Comparison of ENCODE assay signal across 1 cellular context in genomic region chr7:326845-327304, GRCh38.
TF ChIP-seq lines count a peak whose summit lies in the region.

No MANE protein-coding gene starts in this region.

TF ChIP-seq in GM23338, 12 proteins besides CTCF, POLR2A, EP300 and RAD21 (continued from another document):
- no peak for TF ChIP-seq ZNF462 (CRISPR knock-in tag; IDR thresholded peaks at IDR 0.05)
- no peak for TF ChIP-seq CREB1 (CRISPR knock-in tag; IDR thresholded peaks at IDR 0.05; ENCODE audit: low read depth)
- TF ChIP-seq EZH2 (IDR thresholded peaks at IDR 0.05; ENCODE audit: low read depth, unreplicated experiment): no peak
- TF ChIP-seq ETS1 (IDR thresholded peaks at IDR 0.05): no peak
- no peak for TF ChIP-seq NANOG (IDR thresholded peaks at IDR 0.05; ENCODE audit: borderline replicate concordance)
- TF ChIP-seq, protein P1, sequence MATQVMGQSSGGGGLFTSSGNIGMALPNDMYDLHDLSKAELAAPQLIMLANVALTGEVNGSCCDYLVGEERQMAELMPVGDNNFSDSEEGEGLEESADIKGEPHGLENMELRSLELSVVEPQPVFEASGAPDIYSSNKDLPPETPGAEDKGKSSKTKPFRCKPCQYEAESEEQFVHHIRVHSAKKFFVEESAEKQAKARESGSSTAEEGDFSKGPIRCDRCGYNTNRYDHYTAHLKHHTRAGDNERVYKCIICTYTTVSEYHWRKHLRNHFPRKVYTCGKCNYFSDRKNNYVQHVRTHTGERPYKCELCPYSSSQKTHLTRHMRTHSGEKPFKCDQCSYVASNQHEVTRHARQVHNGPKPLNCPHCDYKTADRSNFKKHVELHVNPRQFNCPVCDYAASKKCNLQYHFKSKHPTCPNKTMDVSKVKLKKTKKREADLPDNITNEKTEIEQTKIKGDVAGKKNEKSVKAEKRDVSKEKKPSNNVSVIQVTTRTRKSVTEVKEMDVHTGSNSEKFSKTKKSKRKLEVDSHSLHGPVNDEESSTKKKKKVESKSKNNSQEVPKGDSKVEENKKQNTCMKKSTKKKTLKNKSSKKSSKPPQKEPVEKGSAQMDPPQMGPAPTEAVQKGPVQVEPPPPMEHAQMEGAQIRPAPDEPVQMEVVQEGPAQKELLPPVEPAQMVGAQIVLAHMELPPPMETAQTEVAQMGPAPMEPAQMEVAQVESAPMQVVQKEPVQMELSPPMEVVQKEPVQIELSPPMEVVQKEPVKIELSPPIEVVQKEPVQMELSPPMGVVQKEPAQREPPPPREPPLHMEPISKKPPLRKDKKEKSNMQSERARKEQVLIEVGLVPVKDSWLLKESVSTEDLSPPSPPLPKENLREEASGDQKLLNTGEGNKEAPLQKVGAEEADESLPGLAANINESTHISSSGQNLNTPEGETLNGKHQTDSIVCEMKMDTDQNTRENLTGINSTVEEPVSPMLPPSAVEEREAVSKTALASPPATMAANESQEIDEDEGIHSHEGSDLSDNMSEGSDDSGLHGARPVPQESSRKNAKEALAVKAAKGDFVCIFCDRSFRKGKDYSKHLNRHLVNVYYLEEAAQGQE (IDR thresholded peaks at IDR 0.05; ENCODE audit: unreplicated experiment): no peak
- TF ChIP-seq POLR2AphosphoS5 (IDR thresholded peaks at IDR 0.05; ENCODE audit: low read depth): no peak
- TF ChIP-seq ZNF114 (CRISPR knock-in tag; IDR thresholded peaks at IDR 0.05): no peak
- no peak for TF ChIP-seq ZNF331 (CRISPR knock-in tag; IDR thresholded peaks at IDR 0.05; ENCODE audit: low read depth)
- TF ChIP-seq STAT1 (IDR thresholded peaks at IDR 0.05; ENCODE audit: unreplicated experiment): no peak
